Comparison of ENCODE assay signal across 16 cellular contexts in genomic region chr13:61146571-61146970, GRCh38.
DNase-seq lines count a peak whose midpoint lies in the region; ATAC-seq lines count a peak whose summit lies in the region.
"Had no signal": no experiment of that assay in that cellular context is flagged by ENCODE, and none has a peak within 500 bp of the region (broad histone marks: within the 10 kb centered on the region; RNA-seq: fewer than 3 reads in every experiment).

No MANE protein-coding gene starts in this region.

- H3K4me3 ChIP-seq in BLaER1 (no peak overlapping the region), SK-N-MC (no peak overlapping the region)

- peaks cover 11% of the 10 kb centered on the region for H3K4me1 ChIP-seq in BLaER1

- H3K27ac ChIP-seq in BLaER1 = no peak overlapping the region
- H3K27ac ChIP-seq in SK-N-MC = peak overlapping the region; percentile 34; the same call in 1 of the 2 replicates
- H3K27ac ChIP-seq: C4-2B had no signal

- H3K9ac ChIP-seq in BLaER1 (no peak overlapping the region), SK-N-MC (ENCODE audit: insufficient read length) (no peak overlapping the region)

- ATAC-seq in HG03097 (IDR thresholded peaks at IDR 0.05; ENCODE audit: low FRiP score, unreplicated experiment) = no peak
- ATAC-seq: CD8-positive, alpha-beta T cell had no signal

- H4K20me1 ChIP-seq in BLaER1 = no peaks in the 10 kb centered on the region

- H3K4me2 ChIP-seq in BLaER1 = peak overlapping the region; percentile 48

- no peaks in the 10 kb centered on the region for H3K27me3 ChIP-seq in BLaER1

- DNase-seq in HT-29 (ENCODE audit: low spot score) (peak; percentile 60), SK-N-MC (ENCODE audit: low read depth, low spot score) (no peak), NCI-H1436 treated with DMSO at 0.1 percent for 48 hours (lab: John Stamatoyannopoulos, UW) (no peak), NCI-H1694 treated with DMSO at 0.1 percent for 48 hours (lab: John Stamatoyannopoulos, UW) (no peak), NOMO-1 treated with DMSO at 0.1 percent for 48 hours (lab: John Stamatoyannopoulos, UW; ENCODE audit: unreplicated experiment) (no peak)
- DNase-seq: 8988T; AML-193; Caco-2; Calu3; CD4-positive, alpha-beta T cell; CD8-positive, alpha-beta T cell; DMS79 treated with DMSO at 0.1 percent for 48 hours; GF-D8 had no signal

- H3K36me3 ChIP-seq in BLaER1 = no peaks in the 10 kb centered on the region
- H3K36me3 ChIP-seq in SK-N-MC (ENCODE audit: insufficient read depth, low read length) = no peaks in the 10 kb centered on the region

- H3K9me3 ChIP-seq in BLaER1 (peaks cover 24% of the 10 kb centered on the region), SK-N-MC (ENCODE audit: low read depth, low read length) (no peaks in the 10 kb centered on the region)
